19 cellular contexts compared by ENCODE assay signal in genomic region chr4:11769425-11769824, GRCh38.
DNase-seq lines count a peak whose midpoint lies in the region; ATAC-seq, FAIRE-seq and TF ChIP-seq lines count a peak whose summit lies in the region.
"Had no signal": no experiment of that assay in that cellular context is flagged by ENCODE, and none has a peak within 500 bp of the region (broad histone marks: within the 10 kb centered on the region; RNA-seq: fewer than 3 reads in every experiment).

No MANE protein-coding gene starts in this region.

- peak; percentile 64 for DNase-seq in MG63
- DNase-seq in fibroblast of gingiva (ENCODE audit: low read depth): peak; percentile 26
- DNase-seq in kidney tubule cell (ENCODE audit: low spot score): peak; percentile 41
- no peak for DNase-seq in sciatic nerve (ENCODE audit: low spot score)
- DNase-seq in AG08396 (ENCODE audit: low spot score): no peak
- DNase-seq in GM12892 (ENCODE audit: insufficient read length): no peak
- no peak for DNase-seq in activated effector memory CD4-positive, alpha-beta T cell treated with anti-CD3 and anti-CD28 coated beads, Interleukin-2, amount 50 U/mL, for 16 hours
- no peak for DNase-seq in NCI-H2196 treated with DMSO at 0.1 percent for 48 hours (lab: John Stamatoyannopoulos, UW; ENCODE audit: unreplicated experiment)
- DNase-seq: activated CD4-positive, alpha-beta T cell treated with anti-CD3 and anti-CD28 coated beads, Interleukin-2, amount 50 U/mL, for 4 hours; activated naive CD4-positive, alpha-beta T cell treated with anti-CD3 and anti-CD28 coated beads for 36 hours; endodermal cell; gastrocnemius medialis; NCI-H524 treated with DMSO at 0.1 percent for 48 hours; RPMI8226; testis had no signal

- H3K36me3 ChIP-seq in MG63: no peaks in the 10 kb centered on the region
- H3K36me3 ChIP-seq: ascending aorta, gastrocnemius medialis had no signal

- no peaks in the 10 kb centered on the region for H3K27me3 ChIP-seq in MG63
- H3K27me3 ChIP-seq: ascending aorta, gastrocnemius medialis, testis had no signal

- H3K4me3 ChIP-seq in MG63: no peak overlapping the region
- H3K4me3 ChIP-seq: ascending aorta, gastrocnemius medialis, testis had no signal

- intact Hi-C loops in sciatic nerve (cut with DNase I): no loop called here

- ATAC-seq in sciatic nerve: peak; percentile 38
- ATAC-seq: gastrocnemius medialis, SK-N-SH treated with all-trans-retinoic acid at 6 μM for 48 hours had no signal

- no peak for FAIRE-seq in GM12892 (lab: Jason Lieb, UNC)
- FAIRE-seq: colon, GM18507 had no signal

- no peak for TF ChIP-seq POLR2A in GM12892 (IDR thresholded peaks at IDR 0.05; ENCODE audit: low read depth, low read length)

- no peaks in the 10 kb centered on the region for H3K9me3 ChIP-seq in MG63
- H3K9me3 ChIP-seq: ascending aorta, gastrocnemius medialis, testis had no signal

Comparison
In these comparisons a context has a peak if more than half of its experiments do, and no peak if none do; other contexts are left out.
1. DNase-seq: peak in MG63 (single experiment), fibroblast of gingiva (single experiment) and kidney tubule cell (single experiment); none in sciatic nerve (single experiment), AG08396 (single experiment), GM12892 (single experiment), activated effector memory CD4-positive, alpha-beta T cell treated with anti-CD3 and anti-CD28 coated beads, Interleukin-2, amount 50 U/mL, for 16 hours (single experiment) and NCI-H2196 treated with DMSO at 0.1 percent for 48 hours (single experiment).